In the genomic region with DNA sequence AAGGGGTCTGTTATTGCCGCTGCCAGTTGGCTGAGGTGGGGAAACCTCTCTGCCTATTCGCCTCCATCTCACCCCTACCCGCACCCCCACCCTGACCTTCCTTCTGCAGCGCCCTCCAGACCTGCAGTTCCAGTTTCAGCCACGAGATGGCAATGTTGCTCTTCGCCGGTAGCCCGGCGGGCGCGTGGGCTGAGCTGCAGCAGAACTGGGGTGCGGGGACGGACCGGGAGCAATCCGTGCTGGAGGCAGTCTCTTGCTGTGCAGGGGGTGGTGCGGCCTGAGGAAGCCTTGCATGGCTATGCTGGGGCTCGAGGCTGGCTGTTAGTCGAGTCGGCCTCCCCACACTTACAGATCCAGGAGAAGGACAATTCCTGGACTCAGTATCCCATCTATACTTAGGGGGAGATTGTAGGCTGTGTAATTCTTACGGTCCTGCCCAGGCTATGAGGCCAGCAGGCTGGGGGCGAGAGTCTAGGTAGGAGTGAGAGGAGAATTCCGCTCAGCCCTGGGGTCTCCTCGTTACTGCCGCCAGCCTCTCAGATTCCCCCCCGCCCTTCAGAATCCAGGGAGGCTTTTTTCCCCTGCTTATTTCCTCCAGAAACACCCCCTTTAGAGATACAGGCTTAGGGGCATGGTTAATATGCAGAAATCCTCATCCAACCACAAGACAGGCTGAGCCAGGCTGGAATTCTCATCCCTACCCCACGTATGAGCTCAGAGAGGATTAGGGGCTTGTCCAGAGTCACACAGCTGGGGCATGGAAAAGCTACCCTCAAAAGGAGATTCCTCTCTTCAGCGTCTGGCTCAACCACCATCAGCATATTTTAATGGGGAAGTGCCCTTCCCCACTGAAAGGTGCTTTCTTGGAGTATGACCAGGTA, we compare ENCODE assay signal across 9 cellular contexts. TPM values are rescaled to one million over a fixed set of nuclear protein-coding genes. Genes with fewer than 3 reads are reported as not detected.
DNase-seq lines count a peak whose midpoint lies in the region; ATAC-seq, FAIRE-seq and TF ChIP-seq lines count a peak whose summit lies in the region.
"Had no signal": no experiment of that assay in that cellular context is flagged by ENCODE, and none has a peak within 500 bp of the region (broad histone marks: within the 10 kb centered on the region; RNA-seq: fewer than 3 reads in every experiment).

No MANE protein-coding gene starts in this region.

- H3K36me3 Mint-ChIP-seq in HFFc6 (ENCODE audit: low read depth) = no peaks in the 10 kb centered on the region

- DNase-seq in DMS 273 (lab: John Stamatoyannopoulos, UW; ENCODE audit: unreplicated experiment) = peak; percentile 86
- DNase-seq in DMS 273 treated with DMSO at 0.1 percent for 48 hours (lab: John Stamatoyannopoulos, UW) = no peak
- DNase-seq in HFFc6 = peak; percentile 55
- peak; percentile 47 for DNase-seq in NCI-H1092 (lab: John Stamatoyannopoulos, UW)
- peak; percentile 71 for DNase-seq in T1000 (lab: John Stamatoyannopoulos, UW)
- DNase-seq in GM12878 (ENCODE audit: low read depth, low spot score) = peak; percentile 21
- DNase-seq in stimulated activated CD4-positive, alpha-beta T cell treated with anti-CD3 and anti-CD28 coated beads, Interleukin-12 subunit alpha, Interleukin-12 subunit beta, amount 100 ng/mL, for 24 hours (ENCODE audit: low read depth in 2 of 2) = peak; percentile 62 to 81

- H3K4me2 ChIP-seq in GM12878 (ENCODE audit: control insufficient read depth, insufficient read depth) = no peak overlapping the region

- no peak overlapping the region for H3K27ac Mint-ChIP-seq in HFFc6

- ATAC-seq in GM12878 = peak; percentile 92

- H3K4me3 ChIP-seq in GM12878 = no peak overlapping the region
- peak overlapping the region; percentile 59 for H3K4me3 ChIP-seq in iPS-20b (ENCODE audit: low read length)

- no TSS peak for BruUV-seq in GM12878 (replicated peaks; lab: Mats Ljungman, UMichigan)

- no peak for TF ChIP-seq EP300 in GM12878 (IDR thresholded peaks at IDR 0.05; ENCODE audit: borderline replicate concordance in 1 of 2, control insufficient read depth in 1 of 2, low read depth in 2 of 2, low read length in 2 of 2)

- TF ChIP-seq RAD21 in GM12878 (IDR thresholded peaks at IDR 0.05; ENCODE audit: insufficient read depth, low read depth, low read length) = peak; percentile 99

- no peaks in the 10 kb centered on the region for H3K36me3 ChIP-seq in GM12878 (ENCODE audit: control insufficient read depth in 2 of 2, insufficient read depth in 2 of 2, low read length in 1 of 2)
- H3K36me3 ChIP-seq in iPS-20b (ENCODE audit: insufficient read depth, low read depth, low read length) = no peaks in the 10 kb centered on the region

- TF ChIP-seq CTCF in HFFc6 (IDR thresholded peaks at IDR 0.05) (peak; percentile 100), GM12878 (IDR thresholded peaks at IDR 0.05 in 2 of 3, conservative IDR thresholded peaks at IDR 0.05 in 1 of 3; ENCODE audit: control insufficient read depth in 2 of 3, extremely low read depth in 1 of 3, insufficient read depth in 1 of 3, low read depth in 3 of 3, low read length in 3 of 3) (peak; percentile 98 to 100 (median 99))

- H2AFZ ChIP-seq in GM12878 (ENCODE audit: control insufficient read depth, low read depth, low read length) = no peak overlapping the region

- no peaks in the 10 kb centered on the region for H4K20me1 ChIP-seq in GM12878 (ENCODE audit: control insufficient read depth, insufficient read depth)

- RAD21 ChIA-PET in GM12878 (lab: Charles Lee; ENCODE audit: unreplicated experiment) = interaction anchor here (0.8 to 1.6 kb wide), 5 partner anchors 13 to 1693 kb away, joined by 4 to 9 read pairs (median 7); no protein-coding TSS in a partner anchor

- peak overlapping the region; percentile 29; the same call in 1 of the 2 replicates for H3K4me3 Mint-ChIP-seq in HFFc6

- H3K9me3 ChIP-seq in GM12878 (replicated peaks; ENCODE audit: control insufficient read depth, insufficient read depth, low read length) = no peaks in the 10 kb centered on the region
- H3K9me3 ChIP-seq in iPS-20b (ENCODE audit: insufficient read depth, low read depth, low read length) = no peaks in the 10 kb centered on the region

- TF ChIP-seq POLR2A in GM12878 (IDR thresholded peaks at IDR 0.05; ENCODE audit: low read depth, low read length) = no peak

- no peaks in the 10 kb centered on the region for H3K4me1 ChIP-seq in GM12878 (ENCODE audit: control insufficient read depth, insufficient read depth, low read length)
- H3K4me1 ChIP-seq in iPS-20b (ENCODE audit: insufficient read depth, low read length) = peaks cover 17% of the 10 kb centered on the region; the same call in 1 of the 2 replicates

- SMC1A ChIA-PET in GM12878 (lab: Charles Lee; ENCODE audit: uncharacterized antibody, unreplicated experiment) = interaction anchor here (1.2 to 1.4 kb wide), 4 partner anchors 19 to 216 kb away, joined by 3 to 6 read pairs (median 3); no protein-coding TSS in a partner anchor

- H3K4me1 Mint-ChIP-seq in HFFc6 (ENCODE audit: low read depth) = peaks cover 14% of the 10 kb centered on the region

- H3K27ac ChIP-seq in GM12878 (ENCODE audit: control insufficient read depth, insufficient read depth) (no peak overlapping the region), iPS-20b (ENCODE audit: low read length) (no peak overlapping the region)

- no peaks in the 10 kb centered on the region for H3K79me2 ChIP-seq in GM12878 (ENCODE audit: control insufficient read depth, insufficient read depth, low read length)

- in situ Hi-C loops in GM12878 (cut with MboI) = loop anchor here (5.0 to 25.0 kb wide), 2 partner anchors 219 to 1679 kb away; no protein-coding TSS in a partner anchor

- FAIRE-seq in GM12878 (lab: Jason Lieb, UNC) = peak; percentile 95
- FAIRE-seq: A204.1 had no signal

- peaks cover 25% of the 10 kb centered on the region for H3K27me3 Mint-ChIP-seq in HFFc6 (ENCODE audit: insufficient read depth)

- CTCF ChIA-PET in GM12878 (lab: Yijun Ruan, JAX) = interaction anchor here (0.7 to 3.4 kb wide), 15 partner anchors 9 to 1444 kb away, joined by 3 to 32 read pairs (median 4); no protein-coding TSS in a partner anchor

- POLR2A ChIA-PET in GM12878 (lab: Charles Lee) = no interaction called here

- intact Hi-C loops in GM12878 (cut with micrococcal nuclease; ENCODE audit: unreplicated experiment) = loop anchor here (1.0 to 10.0 kb wide), 5 partner anchors 220 to 1564 kb away; no protein-coding TSS in a partner anchor

- H3K9me3 Mint-ChIP-seq in HFFc6 = no peaks in the 10 kb centered on the region

- H3K9ac ChIP-seq in GM12878 (ENCODE audit: control insufficient read depth, insufficient read depth, low read length) = no peak overlapping the region
- H3K9ac ChIP-seq in iPS-20b (ENCODE audit: low read depth, low read length) = peak overlapping the region; percentile 3; the same call in 1 of the 2 replicates

- peaks cover 8 to 11% of the 10 kb centered on the region in 2 experiments for H3K27me3 ChIP-seq in GM12878 (replicated peaks in 1 of 2; ENCODE audit: control insufficient read depth in 2 of 2, insufficient read depth in 2 of 2, low read length in 1 of 2)
- peaks cover 48% of the 10 kb centered on the region for H3K27me3 ChIP-seq in iPS-20b (ENCODE audit: insufficient read depth, low read length)

- under 1% methylated on average over 27 of the region's 27 CpGs for WGBS in GM12878 (ENCODE audit: insufficient coverage, insufficient replicate concordance, low lambda C conversion rate, missing lambda C conversion rate)

TF ChIP-seq in GM12878, 131 proteins besides CTCF, POLR2A, EP300 and RAD21 (continues in another document):
- 0 out of 2 replicates have a peak, but pooled peaks have one; percentile 36 for TF ChIP-seq SMARCA5 (IDR thresholded peaks at IDR 0.05)
- peak in 1 of 2 experiments; percentile 88; a peak in 2 of 3 replicates for TF ChIP-seq EGR1 (IDR thresholded peaks at IDR 0.05; ENCODE audit: borderline replicate concordance in 1 of 2, low read depth in 2 of 2, low read length in 2 of 2)
- TF ChIP-seq LARP7 (IDR thresholded peaks at IDR 0.05) = 0 out of 2 replicates have a peak, but pooled peaks have one; percentile 22
- TF ChIP-seq BHLHE40 (IDR thresholded peaks at IDR 0.05; ENCODE audit: borderline replicate concordance in 1 of 2, low read depth in 2 of 2, low read length in 1 of 2) = peak in 1 of 2 experiments; percentile 32; a peak in 2 of 4 replicates
- peak; percentile 82 for TF ChIP-seq SMC3 (IDR thresholded peaks at IDR 0.05; ENCODE audit: borderline replicate concordance, low read length)
- TF ChIP-seq ESRRA (IDR thresholded peaks at IDR 0.05; ENCODE audit: low read length) = no peak

RNA-seq across cellular contexts. Expression of a gene that starts 2.8 kb away (rescaled TPM):
- 1 to 10 TPM in 1 of 6 experiments, under 1 TPM in 5; 0.26 to 2.4 (median 0.35) TPM for total RNA-seq in HFFc6 (2021; fragmentation: NEBNext Ultra II Directional; extraction: Animal tissue kit (Norgen Biotek cat#: 25700))
- total RNA-seq in GM12878 (2013; cell fraction: nucleolus; rRNA removed) = 0.76 and 0.79 TPM in 2 replicates
- 0.44 and 0.51 TPM in 2 replicates for total RNA-seq in GM12878 (2014; rRNA removed)
- 0.27 and 0.28 TPM in 2 replicates for total RNA-seq in GM12878 (2014; rRNA removed; fragmentation: Illumina TruSeq; extraction: Trizol)
- 0.27 and 0.80 TPM in 2 replicates for total RNA-seq in GM12878 (2021)
- polyA plus RNA-seq in GM12878 (2011; ENCODE audit: low read depth) = 0.13 TPM
- 0.37 and 0.58 TPM in 2 replicates for polyA plus RNA-seq in GM12878 (2011; rRNA removed)
- 0.12 and 0.21 TPM in 2 replicates for polyA plus RNA-seq in GM12878 (2011; cell fraction: cytosol; rRNA removed)
- 0.88 and 1.1 TPM in 2 replicates for polyA plus RNA-seq in GM12878 (2011; cell fraction: nucleus; rRNA removed)
- 0.11 and 0.12 TPM in 2 replicates for polyA plus RNA-seq in GM12878 (2012)
- polyA plus RNA-seq in GM12878 (2014; fragmentation: Illumina TruSeq; extraction: Trizol) = 0.50 and 0.57 TPM in 2 replicates
- polyA plus RNA-seq in GM12878 (2014; fragmentation: Nextera tagmentation; extraction: Ambion mirVana) = under 1 TPM; 0.09 to 0.34 TPM
- 0.41 and 0.42 TPM in 2 replicates for polyA plus RNA-seq in GM12878 (2014; rRNA removed)
- under 1 TPM; 0.68 to 0.79 TPM for polyA plus RNA-seq in GM12878 (2016; fragmentation: Nextera tagmentation; extraction: Ambion mirVana)
- polyA minus RNA-seq in GM12878 (2011; rRNA and poly(A)+ RNA removed) = 0.57 and 0.80 TPM in 2 replicates
- polyA minus RNA-seq in GM12878 (2011; cell fraction: cytosol; rRNA and poly(A)+ RNA removed) = 0.10 TPM in 1 of 2 replicates, not detected in the other
- polyA minus RNA-seq in GM12878 (2011; cell fraction: nucleus; rRNA and poly(A)+ RNA removed) = 0.73 and 0.96 TPM in 2 replicates
